8 cellular contexts compared by ENCODE assay signal in the genomic region with DNA sequence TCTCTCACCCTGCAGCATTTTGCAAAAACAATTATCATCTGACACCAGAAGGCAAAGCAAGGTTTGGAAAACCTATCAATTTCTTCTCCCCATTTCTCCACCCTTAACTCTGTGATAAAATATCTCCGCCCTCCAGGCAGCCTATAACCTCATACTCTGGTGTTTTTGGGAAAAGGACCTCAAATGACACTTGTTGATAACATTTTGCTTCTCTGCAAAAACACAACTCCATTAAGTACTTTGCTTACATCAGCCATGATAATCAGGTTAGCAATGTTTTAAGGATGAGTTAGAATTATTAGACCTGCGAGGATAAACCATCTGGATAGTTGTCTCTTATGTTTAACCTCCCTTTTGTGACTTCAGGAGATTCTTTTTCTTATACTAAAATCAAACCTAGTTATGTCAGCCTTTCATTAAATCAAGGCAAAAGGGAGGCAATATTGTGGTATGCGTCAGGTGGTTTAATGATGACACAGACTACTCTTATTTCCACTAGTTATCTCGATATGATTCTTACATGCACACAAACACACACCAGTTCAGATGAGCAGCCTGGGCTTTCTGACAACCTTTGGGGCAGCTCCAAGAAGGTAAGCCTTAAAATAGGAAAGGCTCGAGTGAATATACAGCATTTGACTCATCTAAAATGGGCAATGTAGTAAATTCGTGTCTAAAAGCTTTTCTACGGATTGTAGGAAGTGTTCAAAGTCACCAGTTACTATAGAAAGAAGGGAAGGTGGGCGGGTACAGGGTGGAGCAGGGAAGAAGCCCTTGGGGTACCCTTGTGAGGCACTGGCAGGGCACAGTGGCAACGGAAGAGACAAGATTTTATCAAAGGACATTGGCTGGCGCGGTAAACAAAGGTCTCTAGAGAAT. TPM values are rescaled to one million over a fixed set of nuclear protein-coding genes. Genes with fewer than 3 reads are reported as not detected.
A peak's percentile ranks its signal among the peaks of the same experiment; 100 is the strongest.
DNase-seq lines count a peak whose midpoint lies in the region; ATAC-seq, FAIRE-seq and TF ChIP-seq lines count a peak whose summit lies in the region.

No MANE protein-coding gene starts in this region.

- H3K36me3 ChIP-seq in K562 (ENCODE audit: control insufficient read depth, insufficient read depth, low read length) (no peaks in the 10 kb centered on the region), upper lobe of right lung (no peaks in the 10 kb centered on the region), H7 (replicated peaks; ENCODE audit: control insufficient read depth, insufficient read depth, low read length) (no peaks in the 10 kb centered on the region), neuronal stem cell (replicated peaks in 1 of 2; ENCODE audit: control insufficient read depth in 2 of 2, insufficient read depth in 2 of 2, low read length in 2 of 2) (no peaks in the 10 kb centered on the region)

- ATAC-seq in K562: no peak
- ATAC-seq in naive B cell (ENCODE audit: low read depth in 2 of 2): no peak
- ATAC-seq in upper lobe of right lung: no peak
- no peak for ATAC-seq in GM21529 (IDR thresholded peaks at IDR 0.05; ENCODE audit: unreplicated experiment)

- H2AFZ ChIP-seq in K562 (ENCODE audit: low read depth, low read length): no peak overlapping the region
- no peak overlapping the region for H2AFZ ChIP-seq in neuronal stem cell (ENCODE audit: low read length)

- no peaks in the 10 kb centered on the region for H4K20me1 ChIP-seq in K562 (replicated peaks; ENCODE audit: control insufficient read depth, insufficient read depth, low read length)

- H4K8ac ChIP-seq in neuronal stem cell (ENCODE audit: low read depth, low read length): no peak overlapping the region

- H3K4me3 ChIP-seq in K562: no peak overlapping the region
- H3K4me3 ChIP-seq in upper lobe of right lung: peak overlapping the region; percentile 81
- H3K4me3 ChIP-seq in H7 (ENCODE audit: insufficient read depth, low read depth, low read length): no peak overlapping the region
- no peak overlapping the region for H3K4me3 ChIP-seq in neuronal stem cell (ENCODE audit: low read length in 2 of 2)

- no peak overlapping the region for H3K4ac ChIP-seq in neuronal stem cell (ENCODE audit: low read length)

- H3K27me3 ChIP-seq in K562 (ENCODE audit: control insufficient read depth in 2 of 2, insufficient read depth in 2 of 2, low read length in 2 of 2) (peaks cover 9 to 19% of the 10 kb centered on the region in 2 experiments), upper lobe of right lung (no peaks in the 10 kb centered on the region), H7 (ENCODE audit: control insufficient read depth, insufficient read depth, low read length) (peaks cover 43% of the 10 kb centered on the region), neuronal stem cell (ENCODE audit: control insufficient read depth in 3 of 3, insufficient read depth in 3 of 3, low read depth in 1 of 3, low read length in 3 of 3) (peaks cover 0 to 43% (median 8%) of the 10 kb centered on the region in 3 experiments)

- no peak overlapping the region for H3K14ac ChIP-seq in neuronal stem cell (ENCODE audit: low read length)

- no peak overlapping the region for H3K18ac ChIP-seq in neuronal stem cell (ENCODE audit: low read length)

- H3K9me3 ChIP-seq in K562 (replicated peaks; ENCODE audit: control insufficient read depth, insufficient read depth, low read depth, low read length) (no peaks in the 10 kb centered on the region), upper lobe of right lung (no peaks in the 10 kb centered on the region), neuronal stem cell (replicated peaks in 1 of 2; ENCODE audit: control insufficient read depth in 2 of 2, insufficient read depth in 1 of 2, low read depth in 1 of 2, low read length in 2 of 2) (no peaks in the 10 kb centered on the region)

- intact Hi-C loops in K562 (cut with micrococcal nuclease): loop anchor here (10.0 kb wide), 2 partner anchors 135 to 145 kb away; no protein-coding TSS in a partner anchor
- intact Hi-C loops in upper lobe of right lung (cut with DNase I): no loop called here

- H3K9ac ChIP-seq in K562 (ENCODE audit: insufficient read depth in 1 of 2, low read depth in 2 of 2, low read length in 2 of 2): no peak overlapping the region
- H3K9ac ChIP-seq in neuronal stem cell (ENCODE audit: low read depth, low read length, poor library complexity): no peak overlapping the region

- H3K23ac ChIP-seq in neuronal stem cell (ENCODE audit: low read depth, low read length, poor library complexity): no peak overlapping the region

- H2BK5ac ChIP-seq in neuronal stem cell (ENCODE audit: low read length): no peak overlapping the region

- no peak for FAIRE-seq in K562 (lab: Jason Lieb, UNC)

- no peaks in the 10 kb centered on the region for H3K27me3 Mint-ChIP-seq in naive B cell

- H3K27ac ChIP-seq in K562 (ENCODE audit: extremely low read depth, low read depth, low read length): no peak overlapping the region
- H3K27ac ChIP-seq in upper lobe of right lung: no peak overlapping the region
- H3K27ac ChIP-seq in neuronal stem cell (replicated peaks; ENCODE audit: low read length): no peak overlapping the region

- no peak for TF ChIP-seq RAD21 in K562 (CRISPR knock-in tag; conservative IDR thresholded peaks at IDR 0.05 in 1 of 2, IDR thresholded peaks at IDR 0.05 in 1 of 2)

- no peak overlapping the region for H4K91ac ChIP-seq in neuronal stem cell (ENCODE audit: low read depth, low read length, poor library complexity)

- H2AK5ac ChIP-seq in neuronal stem cell (ENCODE audit: low read depth, low read length): no peak overlapping the region

- H3K79me2 ChIP-seq in K562 (ENCODE audit: control insufficient read depth, insufficient read depth, low read length): no peaks in the 10 kb centered on the region

- no peak overlapping the region for H2BK12ac ChIP-seq in neuronal stem cell (ENCODE audit: low read length)

- TF ChIP-seq EP300 in K562 (IDR thresholded peaks at IDR 0.05; ENCODE audit: low read length): no peak

- peaks cover 21 to 25% (median 25%) of the 10 kb centered on the region in 3 donors for H3K4me1 Mint-ChIP-seq in naive B cell

- H3K79me1 ChIP-seq in neuronal stem cell (ENCODE audit: low read depth, low read length): no peaks in the 10 kb centered on the region

- no peaks in the 10 kb centered on the region for H3K9me1 ChIP-seq in K562 (ENCODE audit: control insufficient read depth, insufficient read depth, low read length)

- H3K27ac Mint-ChIP-seq in naive B cell: peak overlapping the region in 3 of 6 donors; percentile 43 to 97 (median 91)

- TF ChIP-seq POLR2A in K562 (conservative IDR thresholded peaks at IDR 0.05): no peak

- peak; percentile 15 to 31 (median 22) for DNase-seq in stimulated activated CD4-positive, alpha-beta T cell treated with anti-CD3 and anti-CD28 coated beads, Interleukin-12 subunit alpha, Interleukin-12 subunit beta, amount 100 ng/mL, for 48 hours (ENCODE audit: low read depth in 2 of 3, low spot score in 1 of 3)
- DNase-seq in stimulated activated CD4-positive, alpha-beta T cell treated with anti-CD3 and anti-CD28 coated beads, Interleukin-12 subunit alpha, Interleukin-12 subunit beta, amount 100 ng/mL, for 4 hours: no peak
- DNase-seq in K562 (ENCODE audit: extremely low read depth in 1 of 4, low spot score in 3 of 4): no peak
- no peak for DNase-seq in naive B cell
- DNase-seq in upper lobe of right lung: no peak
- DNase-seq in H7: no peak
- no peak for DNase-seq in neuronal stem cell (ENCODE audit: low spot score)

- no TSS peak for BruUV-seq in K562 (replicated peaks; lab: Mats Ljungman, UMichigan)

- POLR2A ChIA-PET in K562 (lab: Yijun Ruan, JAX): interaction anchor here (0.7 to 1.3 kb wide), 3 partner anchors 18 to 68 kb away, joined by 3 to 4 read pairs (median 3); no protein-coding TSS in a partner anchor

- peaks cover 0 to 14% of the 10 kb centered on the region in 2 experiments; a peak in 3 of 5 replicates for H3K4me1 ChIP-seq in K562 (replicated peaks in 1 of 2; ENCODE audit: control insufficient read depth in 2 of 2, insufficient read depth in 2 of 2, low read length in 2 of 2)
- H3K4me1 ChIP-seq in upper lobe of right lung: peaks cover 24% of the 10 kb centered on the region
- peaks cover 0 to 9% of the 10 kb centered on the region in 2 donors for H3K4me1 ChIP-seq in neuronal stem cell (ENCODE audit: control insufficient read depth in 2 of 2, insufficient read depth in 1 of 2, low read depth in 1 of 2, low read length in 2 of 2)

- no peak overlapping the region for H2BK15ac ChIP-seq in neuronal stem cell (ENCODE audit: low read length)

- CTCF ChIA-PET in K562 (lab: Yijun Ruan, JAX; ENCODE audit: low intra/inter-chr PET ratio): no interaction called here

- in situ Hi-C loops in K562 (cut with MboI): no loop called here

- peak overlapping the region; percentile 86 to 97 (median 96) for H3K4me3 Mint-ChIP-seq in naive B cell

- H3K36me3 Mint-ChIP-seq in naive B cell: no peaks in the 10 kb centered on the region

- H3K9me3 Mint-ChIP-seq in naive B cell: no peaks in the 10 kb centered on the region

- H3K4me2 ChIP-seq in K562 (ENCODE audit: insufficient read depth, low read length) (no peak overlapping the region), neuronal stem cell (ENCODE audit: insufficient read depth, low read length, poor library complexity, severe bottlenecking) (no peak overlapping the region)

- 13% methylated on average over 11 of the region's 11 CpGs for WGBS in K562 (ENCODE audit: insufficient coverage, low coverage, missing lambda C conversion rate)
- no CpG with 5 or more reads among the region's 11 CpGs for WGBS in neuronal stem cell (ENCODE audit: extremely low coverage in 2 of 2, insufficient read length in 2 of 2, insufficient replicate concordance in 1 of 2), 2 donors

- TF ChIP-seq CTCF in K562 (IDR thresholded peaks at IDR 0.05 in 2 of 3, conservative IDR thresholded peaks at IDR 0.05 in 1 of 3; ENCODE audit: insufficient read depth in 2 of 3, low read depth in 1 of 3, low read length in 3 of 3) (no peak), upper lobe of right lung (IDR thresholded peaks at IDR 0.05) (no peak)

- H2BK120ac ChIP-seq in neuronal stem cell (ENCODE audit: low read depth, low read length): no peak overlapping the region

RNA-seq across cellular contexts. Expression of a gene that starts 2.1 kb away (rescaled TPM):
- total RNA-seq in K562 (2011; cell fraction: chromatin; rRNA removed; ENCODE audit: low replicate concordance): 15.5 and 25.4 TPM in 2 replicates
- 13.8 and 14.9 TPM in 2 replicates for total RNA-seq in K562 (2011; cell fraction: nucleolus; rRNA removed)
- 20.8 and 36.6 TPM in 2 replicates for total RNA-seq in K562 (2011; cell fraction: nucleoplasm; rRNA removed)
- total RNA-seq in K562 (2014; rRNA removed): 1.3 and 3.1 TPM in 2 replicates
- total RNA-seq in K562 (2014; rRNA removed; fragmentation: Illumina TruSeq; extraction: Trizol): 4.4 and 4.5 TPM in 2 replicates
- 2.8 and 3.2 TPM in 2 replicates for total RNA-seq in K562 (2015; rRNA removed; fragmentation: Illumina TruSeq; extraction: Trizol)
- total RNA-seq in K562 (2021): 12.2 and 13.4 TPM in 2 replicates
- polyA plus RNA-seq in K562 (2011; rRNA removed): 8.8 and 9.2 TPM in 2 replicates
- polyA plus RNA-seq in K562 (2011; cell fraction: cytosol; rRNA removed): 8.2 and 8.9 TPM in 2 replicates
- polyA plus RNA-seq in K562 (2011; cell fraction: nucleus; rRNA removed): 6.1 and 6.8 TPM in 2 replicates
- 6.7 and 8.7 TPM in 2 replicates for polyA plus RNA-seq in K562 (2012)
- 5.9 and 9.9 TPM in 2 replicates for polyA plus RNA-seq in K562 (2014; fragmentation: Illumina TruSeq; extraction: Trizol)
- under 1 TPM; 0.79 to 0.99 TPM for polyA plus RNA-seq in K562 (2014; fragmentation: Nextera tagmentation; extraction: Ambion mirVana)
- 7.2 and 8.5 TPM in 2 replicates for polyA plus RNA-seq in K562 (2014; rRNA removed)
- 7.1 and 7.9 TPM in 2 replicates for polyA minus RNA-seq in K562 (2011; rRNA and poly(A)+ RNA removed)
- 5.2 and 7.8 TPM in 2 replicates for polyA minus RNA-seq in K562 (2011; cell fraction: cytosol; rRNA and poly(A)+ RNA removed)
- 8.1 and 9.0 TPM in 2 replicates for polyA minus RNA-seq in K562 (2011; cell fraction: nucleus; rRNA and poly(A)+ RNA removed)
- 10 to 100 TPM in 4 of 6 donors, 1 to 10 TPM in 2; 7.4 to 14.7 (median 11.8) TPM for polyA plus RNA-seq in naive B cell (ENCODE audit: low read depth in 6 of 6)
- 67.2 TPM for total RNA-seq in upper lobe of right lung
- 1.6 and 6.5 TPM in 2 replicates for total RNA-seq in H7 (2014; rRNA removed; shearing (Covaris generic))
- 0.56 TPM for polyA plus RNA-seq in neuronal stem cell (2013, experiment 1 of 2)
- 0.66 TPM for polyA plus RNA-seq in neuronal stem cell (2013, experiment 2 of 2)

Comparison
In these comparisons a context has a peak if more than half of its experiments do, and no peak if none do; other contexts are left out.
1. DNase-seq: peak in stimulated activated CD4-positive, alpha-beta T cell treated with anti-CD3 and anti-CD28 coated beads, Interleukin-12 subunit alpha, Interleukin-12 subunit beta, amount 100 ng/mL, for 48 hours (3 of 3); none in stimulated activated CD4-positive, alpha-beta T cell treated with anti-CD3 and anti-CD28 coated beads, Interleukin-12 subunit alpha, Interleukin-12 subunit beta, amount 100 ng/mL, for 4 hours (single experiment), K562 (0 of 4), naive B cell (single experiment), upper lobe of right lung (single experiment), H7 (single experiment) and neuronal stem cell (single experiment).